Comparison of ENCODE assay signal across 25 cellular contexts in the genomic region with DNA sequence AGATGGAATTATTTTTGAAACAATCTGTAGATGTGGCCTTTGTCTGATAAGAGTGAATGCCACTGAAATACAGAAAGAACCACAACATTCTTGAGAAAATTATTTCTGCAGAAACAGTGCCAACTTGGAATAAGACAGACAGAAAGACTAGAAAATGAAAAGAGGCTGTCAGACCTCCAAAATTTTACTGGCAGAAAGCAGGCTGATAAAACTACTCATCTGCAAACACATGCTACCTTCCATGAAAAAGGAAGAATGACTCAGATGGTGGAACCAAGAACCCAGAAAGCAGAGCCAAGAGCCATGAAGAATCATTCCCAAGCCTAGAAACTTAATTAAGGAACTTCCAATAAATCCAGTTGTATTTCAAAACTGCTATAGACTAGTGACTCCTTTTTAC. TPM values are rescaled to one million over a fixed set of nuclear protein-coding genes. Genes with fewer than 3 reads are reported as not detected.
DNase-seq lines count a peak whose midpoint lies in the region; ATAC-seq, FAIRE-seq and TF ChIP-seq lines count a peak whose summit lies in the region.
"Had no signal": no experiment of that assay in that cellular context is flagged by ENCODE, and none has a peak within 500 bp of the region (broad histone marks: within the 10 kb centered on the region; RNA-seq: fewer than 3 reads in every experiment).

No MANE protein-coding gene starts in this region.

- H2AFZ ChIP-seq in astrocyte (ENCODE audit: low read depth, low read length), result no peak overlapping the region
- H2AFZ ChIP-seq: PC-9 had no signal

- no peaks in the 10 kb centered on the region for H3K27me3 ChIP-seq in breast epithelium
- H3K27me3 ChIP-seq in astrocyte (ENCODE audit: insufficient read depth, low read length), result no peaks in the 10 kb centered on the region
- no peaks in the 10 kb centered on the region for H3K27me3 ChIP-seq in pancreas
- H3K27me3 ChIP-seq: colonic mucosa, gastroesophageal sphincter, SJSA1 had no signal

- TF ChIP-seq CTCF in MCF 10A (IDR thresholded peaks at IDR 0.05; ENCODE audit: unreplicated experiment) (no peak), breast epithelium (IDR thresholded peaks at IDR 0.05) (no peak), astrocyte (IDR thresholded peaks at IDR 0.05; ENCODE audit: insufficient read depth, low read depth, low read length) (no peak), fibroblast of the aortic adventitia (IDR thresholded peaks at IDR 0.05; ENCODE audit: insufficient read depth, low read length) (no peak), pancreas (IDR thresholded peaks at IDR 0.05) (no peak)

- H3K4me3 ChIP-seq in breast epithelium, result no peak overlapping the region
- no peak overlapping the region for H3K4me3 ChIP-seq in astrocyte (ENCODE audit: insufficient read depth, low read depth, low read length)
- H3K4me3 ChIP-seq in fibroblast of the aortic adventitia (ENCODE audit: low read depth, low read length), result no peak overlapping the region
- H3K4me3 ChIP-seq in pancreas, result no peak overlapping the region
- H3K4me3 ChIP-seq: colonic mucosa, gastroesophageal sphincter, PC-9, SJSA1 had no signal

- H3K36me3 Mint-ChIP-seq in MCF 10A (ENCODE audit: insufficient read depth, unreplicated experiment) (no peaks in the 10 kb centered on the region), astrocyte (ENCODE audit: low read depth, unreplicated experiment) (no peaks in the 10 kb centered on the region)
- H3K36me3 Mint-ChIP-seq in activated naive CD8-positive, alpha-beta T cell treated with anti-CD3 and anti-CD28 coated beads, Interleukin-2, amount 50 U/mL, for 24 hours (ENCODE audit: low read depth), result no peaks in the 10 kb centered on the region
- H3K36me3 Mint-ChIP-seq: CD4-positive, alpha-beta memory T cell; type B pancreatic cell had no signal

- POLR2A ChIA-PET in MCF 10A (lab: Yijun Ruan, JAX), result interaction anchor here (1.7 kb wide), 1 partner anchor 8 kb away, joined by 7 read pairs; no protein-coding TSS in a partner anchor

- no peaks in the 10 kb centered on the region for H3K79me2 ChIP-seq in astrocyte (ENCODE audit: insufficient read depth, low read length)

- H3K36me3 ChIP-seq in breast epithelium (no peaks in the 10 kb centered on the region), astrocyte (ENCODE audit: insufficient read depth, low read length) (no peaks in the 10 kb centered on the region), pancreas (no peaks in the 10 kb centered on the region)
- H3K36me3 ChIP-seq: colonic mucosa, gastroesophageal sphincter, SJSA1, WERI-Rb-1 had no signal

- H3K4me3 Mint-ChIP-seq in MCF 10A (ENCODE audit: unreplicated experiment), result no peak overlapping the region
- no peak overlapping the region for H3K4me3 Mint-ChIP-seq in astrocyte (ENCODE audit: unreplicated experiment)
- no peak overlapping the region for H3K4me3 Mint-ChIP-seq in activated naive CD8-positive, alpha-beta T cell treated with anti-CD3 and anti-CD28 coated beads, Interleukin-2, amount 50 U/mL, for 24 hours
- H3K4me3 Mint-ChIP-seq: CD4-positive, alpha-beta memory T cell; natural killer cell treated with Interleukin-12 subunit alpha and Interleukin-12 subunit beta and Interleukin-15 and Interleukin-18, amount 100 ng/mL, for 72 hours; T-helper 1 cell treated with Interleukin-12 subunit alpha and Interleukin-12 subunit beta and Interleukin-4 antibody, amounts not matched to agents 30 μg/mL and 1 μg/mL, for 36 hours; type B pancreatic cell had no signal

- CTCF ChIA-PET in MCF 10A (lab: Yijun Ruan, JAX), result interaction anchor here (0.6 kb wide), 1 partner anchor 23 kb away, joined by 3 read pairs; no protein-coding TSS in a partner anchor

- H3K9me3 ChIP-seq in breast epithelium, result no peaks in the 10 kb centered on the region
- H3K9me3 ChIP-seq in astrocyte (ENCODE audit: insufficient read depth, low read depth, low read length), result no peaks in the 10 kb centered on the region
- H3K9me3 ChIP-seq in pancreas, result no peaks in the 10 kb centered on the region
- H3K9me3 ChIP-seq: colonic mucosa, gastroesophageal sphincter, SJSA1 had no signal

- H3K27ac ChIP-seq in breast epithelium (no peak overlapping the region), astrocyte (ENCODE audit: low read depth, low read length) (no peak overlapping the region), pancreas (no peak overlapping the region)
- H3K27ac ChIP-seq: colonic mucosa, gastroesophageal sphincter, PC-9, SJSA1, WERI-Rb-1 had no signal

- no peak overlapping the region for H3K4me2 ChIP-seq in astrocyte (ENCODE audit: low read length)
- H3K4me2 ChIP-seq: PC-9 had no signal

- no TSS peak for BruUV-seq in MCF 10A (replicated peaks; lab: Mats Ljungman, UMichigan)

- TF ChIP-seq POLR2A in breast epithelium (IDR thresholded peaks at IDR 0.05), result no peak

- H4K20me1 ChIP-seq in astrocyte (ENCODE audit: insufficient read depth, low read length), result no peaks in the 10 kb centered on the region

- peak; percentile 80 for FAIRE-seq in astrocyte (lab: Jason Lieb, UNC)
- FAIRE-seq in pancreas (lab: Jason Lieb, UNC), result no peak
- FAIRE-seq: endometrium, HTR-8/SVneo had no signal

- H3K27me3 Mint-ChIP-seq in MCF 10A (ENCODE audit: insufficient read depth, unreplicated experiment) (no peaks in the 10 kb centered on the region), astrocyte (ENCODE audit: low read depth, unreplicated experiment) (no peaks in the 10 kb centered on the region)
- no peaks in the 10 kb centered on the region for H3K27me3 Mint-ChIP-seq in activated naive CD8-positive, alpha-beta T cell treated with anti-CD3 and anti-CD28 coated beads, Interleukin-2, amount 50 U/mL, for 24 hours
- H3K27me3 Mint-ChIP-seq: type B pancreatic cell had no signal

- intact Hi-C loops in MCF 10A (cut with micrococcal nuclease), result no loop called here
- intact Hi-C loops in breast epithelium (cut with DNase I; ENCODE audit: low total_unique reads), result no loop called here
- intact Hi-C loops in pancreas (cut with DNase I), result no loop called here

- no peak for ATAC-seq in activated naive CD8-positive, alpha-beta T cell treated with anti-CD3 and anti-CD28 coated beads, Interleukin-2, amount 50 U/mL, for 24 hours
- ATAC-seq in pancreas, result no peak
- ATAC-seq: gastroesophageal sphincter; natural killer cell treated with Interleukin-12 subunit alpha and Interleukin-12 subunit beta and Interleukin-15 and Interleukin-18, amount 100 ng/mL, for 72 hours had no signal

- no peak overlapping the region for H3K9ac ChIP-seq in astrocyte (ENCODE audit: low read length)

- H3K4me1 Mint-ChIP-seq in MCF 10A (ENCODE audit: insufficient read depth, unreplicated experiment) (peaks cover 29% of the 10 kb centered on the region), astrocyte (ENCODE audit: low read depth, unreplicated experiment) (peaks cover 2% of the 10 kb centered on the region)
- peaks cover 1% of the 10 kb centered on the region for H3K4me1 Mint-ChIP-seq in activated naive CD8-positive, alpha-beta T cell treated with anti-CD3 and anti-CD28 coated beads, Interleukin-2, amount 50 U/mL, for 24 hours

- DNase-seq in MCF 10A (ENCODE audit: unreplicated experiment), result no peak
- no peak for DNase-seq in breast epithelium (ENCODE audit: low spot score in 2 of 2)
- DNase-seq in astrocyte (ENCODE audit: low read depth), result peak; percentile 88
- peak; percentile 98 for DNase-seq in fibroblast of the aortic adventitia (ENCODE audit: low read depth)
- no peak for DNase-seq in activated naive CD8-positive, alpha-beta T cell treated with anti-CD3 and anti-CD28 coated beads, Interleukin-2, amount 50 U/mL, for 24 hours
- no peak for DNase-seq in NCI-H128 (lab: John Stamatoyannopoulos, UW; ENCODE audit: unreplicated experiment)
- no peak for DNase-seq in activated effector memory CD4-positive, alpha-beta T cell treated with Interleukin-2 at 50 U/mL for 16 hours
- DNase-seq in pancreas, result no peak
- DNase-seq: 8988T; CD4-positive, alpha-beta memory T cell; colonic mucosa; DMS79 treated with DMSO at 0.1 percent for 48 hours; Kasumi-1; left cardiac atrium; PC-9; stimulated activated CD4-positive, alpha-beta T cell treated with anti-CD3 and anti-CD28 coated beads, Interleukin-2, amount 100 ng/mL, for 24 hours; stimulated activated naive CD4-positive, alpha-beta T cell treated with Interleukin-2 at 50 U/mL for 16 hours; WERI-Rb-1 had no signal

- no peaks in the 10 kb centered on the region for H3K9me3 Mint-ChIP-seq in MCF 10A (ENCODE audit: unreplicated experiment)
- H3K9me3 Mint-ChIP-seq in astrocyte (ENCODE audit: unreplicated experiment), result peaks cover 7% of the 10 kb centered on the region
- no peaks in the 10 kb centered on the region for H3K9me3 Mint-ChIP-seq in activated naive CD8-positive, alpha-beta T cell treated with anti-CD3 and anti-CD28 coated beads, Interleukin-2, amount 50 U/mL, for 24 hours
- H3K9me3 Mint-ChIP-seq: CD4-positive, alpha-beta memory T cell; T-helper 1 cell treated with Interleukin-12 subunit alpha and Interleukin-12 subunit beta and Interleukin-4 antibody, amounts not matched to agents 30 μg/mL and 1 μg/mL, for 36 hours; type B pancreatic cell had no signal

- H3K4me1 ChIP-seq in breast epithelium (no peaks in the 10 kb centered on the region), astrocyte (ENCODE audit: insufficient read depth, low read length) (no peaks in the 10 kb centered on the region), pancreas (no peaks in the 10 kb centered on the region)
- H3K4me1 ChIP-seq: colonic mucosa, gastroesophageal sphincter, SJSA1 had no signal

- peak overlapping the region; percentile 27 for H3K27ac Mint-ChIP-seq in MCF 10A (ENCODE audit: low read depth, unreplicated experiment)
- peak overlapping the region; percentile 38 for H3K27ac Mint-ChIP-seq in astrocyte (ENCODE audit: unreplicated experiment)
- H3K27ac Mint-ChIP-seq in activated naive CD8-positive, alpha-beta T cell treated with anti-CD3 and anti-CD28 coated beads, Interleukin-2, amount 50 U/mL, for 24 hours, result no peak overlapping the region
- H3K27ac Mint-ChIP-seq: T-helper 1 cell treated with Interleukin-12 subunit alpha and Interleukin-12 subunit beta and Interleukin-4 antibody, amounts not matched to agents 30 μg/mL and 1 μg/mL, for 36 hours; type B pancreatic cell had no signal

RNA-seq across cellular contexts. Expression of a gene that starts 31.9 kb away (rescaled TPM):
- total RNA-seq in MCF 10A (2022) (71.1 and 77.2 TPM in 2 replicates), breast epithelium (10 to 100 TPM; 77.6 to 89.1 (median 87.2) TPM), astrocyte (111 and 119 TPM in 2 replicates), fibroblast of the aortic adventitia (ENCODE audit: low replicate concordance) (133 and 243 TPM in 2 replicates), pancreas (10 to 100 TPM; 17.3 to 39.6 (median 24.7) TPM)
- polyA plus RNA-seq in pancreas, result 1 to 10 TPM; 3.6 to 7.0 TPM

Comparison
In these comparisons a context has a peak if more than half of its experiments do, and no peak if none do; other contexts are left out.
1. DNase-seq: peak in astrocyte (single experiment) and fibroblast of the aortic adventitia (single experiment); none in MCF 10A (single experiment), breast epithelium (0 of 2), activated naive CD8-positive, alpha-beta T cell treated with anti-CD3 and anti-CD28 coated beads, Interleukin-2, amount 50 U/mL, for 24 hours (single experiment), NCI-H128 (single experiment), activated effector memory CD4-positive, alpha-beta T cell treated with Interleukin-2 at 50 U/mL for 16 hours (single experiment) and pancreas (0 of 6).